Comparison of ENCODE assay signal across 11 cellular contexts in genomic region chr1:225435957-225436392, GRCh38. TPM values are rescaled to one million over a fixed set of nuclear protein-coding genes. Genes with fewer than 3 reads are reported as not detected.
DNase-seq lines count a peak whose midpoint lies in the region; ATAC-seq, FAIRE-seq and TF ChIP-seq lines count a peak whose summit lies in the region.
"Had no signal": no experiment of that assay in that cellular context is flagged by ENCODE, and none has a peak within 500 bp of the region (broad histone marks: within the 10 kb centered on the region; RNA-seq: fewer than 3 reads in every experiment).

No MANE protein-coding gene starts in this region.

- H3K4me1 Mint-ChIP-seq in endothelial cell (ENCODE audit: unreplicated experiment) = no peaks in the 10 kb centered on the region
- H3K4me1 Mint-ChIP-seq in Calu3 (ENCODE audit: low read depth, unreplicated experiment) = peaks cover 21% of the 10 kb centered on the region

- TF ChIP-seq EP300 in H1 (IDR thresholded peaks at IDR 0.05; ENCODE audit: borderline replicate concordance in 1 of 2, low read depth in 2 of 2, low read length in 2 of 2) = no peak
- no peak for TF ChIP-seq EP300 in tibial nerve (IDR thresholded peaks at IDR 0.05)

- no peak overlapping the region for H3K4ac ChIP-seq in H1 (replicated peaks; ENCODE audit: insufficient read length, low read depth, low read length)

- ATAC-seq in GM18517 (IDR thresholded peaks at IDR 0.05; ENCODE audit: unreplicated experiment) = peak; percentile 77
- ATAC-seq in GM21360 (IDR thresholded peaks at IDR 0.05; ENCODE audit: unreplicated experiment) = peak; percentile 64
- peak; percentile 65 for ATAC-seq in HG03045 (IDR thresholded peaks at IDR 0.05; ENCODE audit: unreplicated experiment)

- BruUV-seq in Calu3 (replicated peaks; lab: Mats Ljungman, UMichigan) = no TSS peak

- no peaks in the 10 kb centered on the region for H4K20me1 ChIP-seq in H1 (replicated peaks in 1 of 2; ENCODE audit: control insufficient read depth in 1 of 2, insufficient read depth in 2 of 2, low read length in 2 of 2)

- no peaks in the 10 kb centered on the region for H3K23me2 ChIP-seq in H1 (ENCODE audit: low read depth, low read length)

- no peaks in the 10 kb centered on the region for H3K4me1 ChIP-seq in H1 (replicated peaks in 1 of 4; ENCODE audit: control insufficient read depth in 3 of 4, insufficient read depth in 4 of 4, low read length in 3 of 4)
- no peaks in the 10 kb centered on the region for H3K4me1 ChIP-seq in tibial nerve

- no peak overlapping the region for H2BK120ac ChIP-seq in H1 (replicated peaks; ENCODE audit: low read depth, low read length)

- H3K18ac ChIP-seq in H1 (ENCODE audit: extremely low read depth, low read length) = no peak overlapping the region

- H3K9me3 ChIP-seq in H1 (ENCODE audit: insufficient read depth in 2 of 2, low read depth in 1 of 2, low read length in 1 of 2) = peaks cover 0 to 7% of the 10 kb centered on the region in 2 experiments; a peak in 3 of 4 replicates
- H3K9me3 ChIP-seq in tibial nerve = peaks cover 0 to 8% (median 0%) of the 10 kb centered on the region in 4 donors

- H3K9me3 Mint-ChIP-seq in endothelial cell (ENCODE audit: unreplicated experiment) = no peaks in the 10 kb centered on the region
- no peaks in the 10 kb centered on the region for H3K9me3 Mint-ChIP-seq in Calu3 (ENCODE audit: low read depth, unreplicated experiment)

- TF ChIP-seq CTCF in H1 (IDR thresholded peaks at IDR 0.05; ENCODE audit: control extremely low read depth in 1 of 3, insufficient read depth in 1 of 3, low read depth in 1 of 3, low read length in 3 of 3) (no peak), tibial nerve (IDR thresholded peaks at IDR 0.05) (no peak), endothelial cell (IDR thresholded peaks at IDR 0.05; ENCODE audit: unreplicated experiment) (no peak), Calu3 (IDR thresholded peaks at IDR 0.05; ENCODE audit: unreplicated experiment) (no peak)

- no peak overlapping the region for H4K8ac ChIP-seq in H1 (ENCODE audit: extremely low read depth, insufficient read depth, low read length)

- CTCF ChIA-PET in H1 (lab: Charles Lee; ENCODE audit: partially characterized antibody) = no interaction called here
- CTCF ChIA-PET in Calu3 (lab: Charles Lee) = interaction anchor here (0.7 kb wide), 1 partner anchor 789 kb away, joined by 9 read pairs; no protein-coding TSS in a partner anchor

- no peak overlapping the region for H4K91ac ChIP-seq in H1 (replicated peaks; ENCODE audit: insufficient read length, low read length)

- H3K27me3 ChIP-seq in H1 (replicated peaks in 1 of 4; ENCODE audit: control insufficient read depth in 3 of 4, extremely low read depth in 1 of 4, insufficient read depth in 3 of 4, low read length in 3 of 4) (no peaks in the 10 kb centered on the region), tibial nerve (no peaks in the 10 kb centered on the region)

- peak overlapping the region; percentile 46; the same call in 1 of the 2 replicates for H2AFZ ChIP-seq in H1 (ENCODE audit: low read length)

- no peak for TF ChIP-seq POLR2A in H1 (IDR thresholded peaks at IDR 0.05; ENCODE audit: control extremely low read depth in 1 of 2, low read depth in 2 of 2, low read length in 2 of 2)
- no peak for TF ChIP-seq POLR2A in tibial nerve (IDR thresholded peaks at IDR 0.05)

- no peak overlapping the region for H2BK15ac ChIP-seq in H1 (ENCODE audit: low read length)

- no peak for FAIRE-seq in H1 (lab: Jason Lieb, UNC)
- FAIRE-seq: small intestine had no signal

- no peak overlapping the region for H3K14ac ChIP-seq in H1 (ENCODE audit: insufficient read length)

- H3K27ac Mint-ChIP-seq in endothelial cell (ENCODE audit: unreplicated experiment) (no peak overlapping the region), Calu3 (ENCODE audit: unreplicated experiment) (no peak overlapping the region)

- H2BK5ac ChIP-seq in H1 (ENCODE audit: low read depth, low read length) = no peak overlapping the region

- no peak overlapping the region for H3K23ac ChIP-seq in H1 (ENCODE audit: insufficient read length)

- H4K5ac ChIP-seq in H1 (ENCODE audit: insufficient read length, low read depth, low read length) = no peak overlapping the region

- POLR2A ChIA-PET in H1 (lab: Charles Lee; ENCODE audit: partially characterized antibody) = no interaction called here

- H2BK20ac ChIP-seq in H1 (ENCODE audit: low read length) = no peak overlapping the region

- H3K4me3 ChIP-seq in H1 (ENCODE audit: extremely low read depth in 1 of 4, insufficient read depth in 2 of 4, low read depth in 3 of 4, low read length in 4 of 4) (no peak overlapping the region), tibial nerve (no peak overlapping the region)

- H3K27ac ChIP-seq in H1 (ENCODE audit: low read depth, low read length) = no peak overlapping the region
- H3K27ac ChIP-seq in tibial nerve = no peak overlapping the region

- no peak for DNase-seq in H1 (ENCODE audit: low read depth in 1 of 2, low spot score in 2 of 2)
- no peak for DNase-seq in tibial nerve (ENCODE audit: low spot score in 2 of 2)
- no peak for DNase-seq in endothelial cell (ENCODE audit: low spot score)
- no peak for DNase-seq in Calu3
- no peak for DNase-seq in activated naive CD4-positive, alpha-beta T cell (lab: John Stamatoyannopoulos, UW)
- DNase-seq: activated CD4-positive, alpha-beta T cell treated with anti-CD3 and anti-CD28 coated beads, Interleukin-2, amount 50 U/mL, for 1 hour; NCI-H187; small intestine had no signal

- H3K4me3 Mint-ChIP-seq in endothelial cell (ENCODE audit: unreplicated experiment) (no peak overlapping the region), Calu3 (ENCODE audit: low read depth, unreplicated experiment) (no peak overlapping the region)

- H2BK12ac ChIP-seq in H1 (ENCODE audit: low read depth, low read length) = no peak overlapping the region

- no peak overlapping the region for H3K56ac ChIP-seq in H1 (replicated peaks; ENCODE audit: insufficient read length, low read depth, low read length)

- peaks cover 1% of the 10 kb centered on the region for H3K27me3 Mint-ChIP-seq in endothelial cell (ENCODE audit: unreplicated experiment)
- no peaks in the 10 kb centered on the region for H3K27me3 Mint-ChIP-seq in Calu3 (ENCODE audit: unreplicated experiment)

- H3K4me2 ChIP-seq in H1 (ENCODE audit: insufficient read depth in 1 of 2, low read depth in 2 of 2, low read length in 2 of 2) = no peak overlapping the region; a peak in 1 of 4 replicates

- intact Hi-C loops in Calu3 (cut with micrococcal nuclease; ENCODE audit: unreplicated experiment) = no loop called here

- H3K79me1 ChIP-seq in H1 (ENCODE audit: low read depth, low read length) = no peaks in the 10 kb centered on the region

- no peaks in the 10 kb centered on the region for H3K79me2 ChIP-seq in H1 (ENCODE audit: control insufficient read depth in 1 of 2, insufficient read depth in 2 of 2, low read length in 2 of 2)

- no peak overlapping the region for H3K9ac ChIP-seq in H1 (replicated peaks in 1 of 4; ENCODE audit: extremely low read depth in 1 of 4, low read depth in 3 of 4, low read length in 3 of 4)

- H3K36me3 Mint-ChIP-seq in endothelial cell (ENCODE audit: low read depth, unreplicated experiment) (peaks cover 3% of the 10 kb centered on the region), Calu3 (ENCODE audit: insufficient read depth, unreplicated experiment) (peaks cover 9% of the 10 kb centered on the region)

- H3K36me3 ChIP-seq in H1 (ENCODE audit: control insufficient read depth in 2 of 4, insufficient read depth in 4 of 4, low read length in 3 of 4) (0 out of 8 replicates have a peak, but pooled peaks cover 0 to 5% (median 0%) of the 10 kb centered on the region in 4 experiments), tibial nerve (no peaks in the 10 kb centered on the region)

- 76% methylated on average over 6 of the region's 6 CpGs; no CpG with 5 or more reads in 1 of the 2 experiments for WGBS in H1 (ENCODE audit: extremely low coverage in 1 of 2, insufficient coverage in 1 of 2, insufficient read length in 1 of 2, insufficient replicate concordance in 2 of 2, low coverage in 1 of 2, low lambda C conversion rate in 2 of 2, missing lambda C conversion rate in 1 of 2), 2 experiments
- 73 to 81% methylated on average over 6 of the region's 6 CpGs for WGBS in tibial nerve, 2 donors

- no peak for TF ChIP-seq RAD21 in H1 (IDR thresholded peaks at IDR 0.05 in 1 of 2, conservative IDR thresholded peaks at IDR 0.05 in 1 of 2; ENCODE audit: low read depth in 2 of 2, low read length in 2 of 2)

- no peak overlapping the region for H2AK5ac ChIP-seq in H1 (ENCODE audit: low read depth, low read length)

TF ChIP-seq in H1, 55 proteins besides CTCF, POLR2A, EP300 and RAD21 (continues in another document):
- no peak for TF ChIP-seq HDAC6 (IDR thresholded peaks at IDR 0.05; ENCODE audit: low read depth, low read length)
- no peak for TF ChIP-seq POU5F1 (IDR thresholded peaks at IDR 0.05; ENCODE audit: low read depth, low read length)
- TF ChIP-seq ATF3 (IDR thresholded peaks at IDR 0.05; ENCODE audit: insufficient read depth, low read depth, low read length) = no peak
- TF ChIP-seq RFX5 (IDR thresholded peaks at IDR 0.05; ENCODE audit: borderline replicate concordance, low read depth, low read length) = no peak
- TF ChIP-seq EGR1 (IDR thresholded peaks at IDR 0.05; ENCODE audit: borderline replicate concordance, low read depth, low read length) = no peak
- no peak for TF ChIP-seq JUND (IDR thresholded peaks at IDR 0.05; ENCODE audit: low read length)
- TF ChIP-seq SRF (IDR thresholded peaks at IDR 0.05; ENCODE audit: low read depth, low read length) = no peak
- TF ChIP-seq TEAD4 (IDR thresholded peaks at IDR 0.05; ENCODE audit: low read depth, low read length) = no peak
- no peak for TF ChIP-seq CREB1 (IDR thresholded peaks at IDR 0.05)
- no peak for TF ChIP-seq RNF2 (IDR thresholded peaks at IDR 0.05; ENCODE audit: borderline replicate concordance, low read depth, low read length, missing control alignments, poor library complexity, severe bottlenecking)
- no peak for TF ChIP-seq SP1 (IDR thresholded peaks at IDR 0.05; ENCODE audit: low read depth, low read length)

RNA-seq across cellular contexts. Expression of gene LBR, which starts 8.1 kb away (rescaled TPM):
- total RNA-seq in H1 (2021; fragmentation: NEBNext Ultra II Directional; extraction: Animal tissue kit (Norgen Biotek cat#: 25700)) = 89.8 and 93.0 TPM in 2 replicates
- polyA plus RNA-seq in H1 (2011; rRNA removed) = 32.1 and 39.1 TPM in 2 replicates
- polyA plus RNA-seq in H1 (2011; cell fraction: cytosol; rRNA removed) = 35.5 TPM
- 41.7 TPM for polyA plus RNA-seq in H1 (2011; cell fraction: nucleus; rRNA removed)
- 42.4 to 77.4 TPM (median 46.1 TPM) in 4 replicates for polyA plus RNA-seq in H1 (2012, experiment 1 of 2)
- polyA plus RNA-seq in H1 (2012, experiment 2 of 2) = 7.1 TPM
- 113 TPM for polyA plus RNA-seq in H1 (2013, experiment 1 of 2)
- polyA plus RNA-seq in H1 (2013, experiment 2 of 2) = 124 TPM
- 57.7 and 76.1 TPM in 2 replicates for polyA minus RNA-seq in H1 (2011; rRNA and poly(A)+ RNA removed)
- polyA minus RNA-seq in H1 (2011; cell fraction: cytosol; rRNA and poly(A)+ RNA removed) = 27.3 TPM
- polyA minus RNA-seq in H1 (2011; cell fraction: nucleus; rRNA and poly(A)+ RNA removed) = 50.5 TPM
- total RNA-seq in tibial nerve = 10 to 100 TPM; 17.7 to 30.8 (median 25.1) TPM
- 178 TPM for total RNA-seq in endothelial cell (ENCODE audit: unreplicated experiment)
- total RNA-seq in Calu3 (2022) = 172 and 183 TPM in 2 replicates
